ENCODE assay signal across 1 cellular context in the genomic region with DNA sequence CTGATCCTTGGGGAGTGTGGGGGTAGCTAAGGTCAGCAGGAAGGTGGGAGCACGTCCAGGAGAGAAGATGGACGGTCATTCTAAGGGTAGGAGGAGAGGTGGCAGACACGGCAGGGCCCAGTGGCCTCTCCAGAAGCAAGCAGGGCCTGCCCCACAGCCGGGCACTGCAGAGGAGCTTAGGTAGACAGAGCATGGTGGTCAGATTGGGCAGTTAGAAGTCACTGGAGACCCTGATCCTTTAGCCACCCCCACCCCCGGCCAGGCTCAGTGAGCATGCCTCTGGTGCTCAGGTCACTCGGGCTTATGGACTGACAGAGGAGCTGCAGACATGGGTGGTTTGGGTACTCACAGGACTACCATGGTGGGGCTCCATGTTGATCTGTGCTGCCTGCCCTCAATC.
TF ChIP-seq lines count a peak whose summit lies in the region.

No MANE protein-coding gene starts in this region.

TF ChIP-seq in HepG2, 621 proteins besides CTCF, POLR2A, EP300 and RAD21:
- TF ChIP-seq ZNF747 (CRISPR knock-in tag; IDR thresholded peaks at IDR 0.05; ENCODE audit: borderline replicate concordance) = no peak
- TF ChIP-seq EEA1 (CRISPR knock-in tag; IDR thresholded peaks at IDR 0.05; ENCODE audit: borderline replicate concordance) = no peak
- TF ChIP-seq ZNF569 (CRISPR knock-in tag; IDR thresholded peaks at IDR 0.05; ENCODE audit: borderline replicate concordance) = no peak
- TF ChIP-seq IKZF1 (IDR thresholded peaks at IDR 0.05) = no peak
- TF ChIP-seq ZNF3 (CRISPR knock-in tag; IDR thresholded peaks at IDR 0.05) = no peak
- TF ChIP-seq, protein P1, sequence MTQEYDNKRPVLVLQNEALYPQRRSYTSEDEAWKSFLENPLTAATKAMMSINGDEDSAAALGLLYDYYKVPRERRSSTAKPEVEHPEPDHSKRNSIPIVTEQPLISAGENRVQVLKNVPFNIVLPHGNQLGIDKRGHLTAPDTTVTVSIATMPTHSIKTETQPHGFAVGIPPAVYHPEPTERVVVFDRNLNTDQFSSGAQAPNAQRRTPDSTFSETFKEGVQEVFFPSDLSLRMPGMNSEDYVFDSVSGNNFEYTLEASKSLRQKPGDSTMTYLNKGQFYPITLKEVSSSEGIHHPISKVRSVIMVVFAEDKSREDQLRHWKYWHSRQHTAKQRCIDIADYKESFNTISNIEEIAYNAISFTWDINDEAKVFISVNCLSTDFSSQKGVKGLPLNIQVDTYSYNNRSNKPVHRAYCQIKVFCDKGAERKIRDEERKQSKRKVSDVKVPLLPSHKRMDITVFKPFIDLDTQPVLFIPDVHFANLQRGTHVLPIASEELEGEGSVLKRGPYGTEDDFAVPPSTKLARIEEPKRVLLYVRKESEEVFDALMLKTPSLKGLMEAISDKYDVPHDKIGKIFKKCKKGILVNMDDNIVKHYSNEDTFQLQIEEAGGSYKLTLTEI (CRISPR knock-in tag; conservative IDR thresholded peaks at IDR 0.05) = no peak
- no peak for TF ChIP-seq ZNF260 (CRISPR knock-in tag; IDR thresholded peaks at IDR 0.05; ENCODE audit: borderline replicate concordance, low read depth)
- no peak for TF ChIP-seq MED13 (CRISPR knock-in tag; IDR thresholded peaks at IDR 0.05)
- TF ChIP-seq, protein P2, sequence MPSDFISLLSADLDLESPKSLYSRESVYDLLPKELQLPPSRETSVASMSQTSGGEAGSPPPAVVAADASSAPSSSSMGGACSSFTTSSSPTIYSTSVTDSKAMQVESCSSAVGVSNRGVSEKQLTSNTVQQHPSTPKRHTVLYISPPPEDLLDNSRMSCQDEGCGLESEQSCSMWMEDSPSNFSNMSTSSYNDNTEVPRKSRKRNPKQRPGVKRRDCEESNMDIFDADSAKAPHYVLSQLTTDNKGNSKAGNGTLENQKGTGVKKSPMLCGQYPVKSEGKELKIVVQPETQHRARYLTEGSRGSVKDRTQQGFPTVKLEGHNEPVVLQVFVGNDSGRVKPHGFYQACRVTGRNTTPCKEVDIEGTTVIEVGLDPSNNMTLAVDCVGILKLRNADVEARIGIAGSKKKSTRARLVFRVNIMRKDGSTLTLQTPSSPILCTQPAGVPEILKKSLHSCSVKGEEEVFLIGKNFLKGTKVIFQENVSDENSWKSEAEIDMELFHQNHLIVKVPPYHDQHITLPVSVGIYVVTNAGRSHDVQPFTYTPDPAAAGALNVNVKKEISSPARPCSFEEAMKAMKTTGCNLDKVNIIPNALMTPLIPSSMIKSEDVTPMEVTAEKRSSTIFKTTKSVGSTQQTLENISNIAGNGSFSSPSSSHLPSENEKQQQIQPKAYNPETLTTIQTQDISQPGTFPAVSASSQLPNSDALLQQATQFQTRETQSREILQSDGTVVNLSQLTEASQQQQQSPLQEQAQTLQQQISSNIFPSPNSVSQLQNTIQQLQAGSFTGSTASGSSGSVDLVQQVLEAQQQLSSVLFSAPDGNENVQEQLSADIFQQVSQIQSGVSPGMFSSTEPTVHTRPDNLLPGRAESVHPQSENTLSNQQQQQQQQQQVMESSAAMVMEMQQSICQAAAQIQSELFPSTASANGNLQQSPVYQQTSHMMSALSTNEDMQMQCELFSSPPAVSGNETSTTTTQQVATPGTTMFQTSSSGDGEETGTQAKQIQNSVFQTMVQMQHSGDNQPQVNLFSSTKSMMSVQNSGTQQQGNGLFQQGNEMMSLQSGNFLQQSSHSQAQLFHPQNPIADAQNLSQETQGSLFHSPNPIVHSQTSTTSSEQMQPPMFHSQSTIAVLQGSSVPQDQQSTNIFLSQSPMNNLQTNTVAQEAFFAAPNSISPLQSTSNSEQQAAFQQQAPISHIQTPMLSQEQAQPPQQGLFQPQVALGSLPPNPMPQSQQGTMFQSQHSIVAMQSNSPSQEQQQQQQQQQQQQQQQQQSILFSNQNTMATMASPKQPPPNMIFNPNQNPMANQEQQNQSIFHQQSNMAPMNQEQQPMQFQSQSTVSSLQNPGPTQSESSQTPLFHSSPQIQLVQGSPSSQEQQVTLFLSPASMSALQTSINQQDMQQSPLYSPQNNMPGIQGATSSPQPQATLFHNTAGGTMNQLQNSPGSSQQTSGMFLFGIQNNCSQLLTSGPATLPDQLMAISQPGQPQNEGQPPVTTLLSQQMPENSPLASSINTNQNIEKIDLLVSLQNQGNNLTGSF (CRISPR knock-in tag; IDR thresholded peaks at IDR 0.05) = no peak
- no peak for TF ChIP-seq ZNF160 (CRISPR knock-in tag; IDR thresholded peaks at IDR 0.05)
- TF ChIP-seq, protein P3, sequence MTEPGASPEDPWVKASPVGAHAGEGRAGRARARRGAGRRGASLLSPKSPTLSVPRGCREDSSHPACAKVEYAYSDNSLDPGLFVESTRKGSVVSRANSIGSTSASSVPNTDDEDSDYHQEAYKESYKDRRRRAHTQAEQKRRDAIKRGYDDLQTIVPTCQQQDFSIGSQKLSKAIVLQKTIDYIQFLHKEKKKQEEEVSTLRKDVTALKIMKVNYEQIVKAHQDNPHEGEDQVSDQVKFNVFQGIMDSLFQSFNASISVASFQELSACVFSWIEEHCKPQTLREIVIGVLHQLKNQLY (CRISPR knock-in tag; IDR thresholded peaks at IDR 0.05) = no peak
- TF ChIP-seq, protein P4, sequence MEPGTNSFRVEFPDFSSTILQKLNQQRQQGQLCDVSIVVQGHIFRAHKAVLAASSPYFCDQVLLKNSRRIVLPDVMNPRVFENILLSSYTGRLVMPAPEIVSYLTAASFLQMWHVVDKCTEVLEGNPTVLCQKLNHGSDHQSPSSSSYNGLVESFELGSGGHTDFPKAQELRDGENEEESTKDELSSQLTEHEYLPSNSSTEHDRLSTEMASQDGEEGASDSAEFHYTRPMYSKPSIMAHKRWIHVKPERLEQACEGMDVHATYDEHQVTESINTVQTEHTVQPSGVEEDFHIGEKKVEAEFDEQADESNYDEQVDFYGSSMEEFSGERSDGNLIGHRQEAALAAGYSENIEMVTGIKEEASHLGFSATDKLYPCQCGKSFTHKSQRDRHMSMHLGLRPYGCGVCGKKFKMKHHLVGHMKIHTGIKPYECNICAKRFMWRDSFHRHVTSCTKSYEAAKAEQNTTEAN (CRISPR knock-in tag; conservative IDR thresholded peaks at IDR 0.05) = no peak
- TF ChIP-seq ZFYVE20 (CRISPR knock-in tag; IDR thresholded peaks at IDR 0.05; ENCODE audit: borderline replicate concordance, low read depth) = no peak
- TF ChIP-seq ZNF552 (CRISPR knock-in tag; IDR thresholded peaks at IDR 0.05; ENCODE audit: borderline replicate concordance) = no peak
